13 cellular contexts compared by ENCODE assay signal in genomic region chr3:177468331-177468730, GRCh38.
DNase-seq lines count a peak whose midpoint lies in the region; TF ChIP-seq lines count a peak whose summit lies in the region.
"Had no signal": no experiment of that assay in that cellular context is flagged by ENCODE, and none has a peak within 500 bp of the region (broad histone marks: within the 10 kb centered on the region; RNA-seq: fewer than 3 reads in every experiment).

No MANE protein-coding gene starts in this region.

- H3K27me3 ChIP-seq in neuronal stem cell (ENCODE audit: control insufficient read depth in 3 of 3, insufficient read depth in 3 of 3, low read depth in 1 of 3, low read length in 3 of 3) = no peaks in the 10 kb centered on the region
- H3K27me3 ChIP-seq in esophagus muscularis mucosa = no peaks in the 10 kb centered on the region
- H3K27me3 ChIP-seq: dorsolateral prefrontal cortex, neural progenitor cell, tibial artery had no signal

- no peak overlapping the region for H2BK15ac ChIP-seq in neuronal stem cell (ENCODE audit: low read length)

- H3K14ac ChIP-seq in neuronal stem cell (ENCODE audit: low read length) = no peak overlapping the region

- no peak overlapping the region for H2BK5ac ChIP-seq in neuronal stem cell (ENCODE audit: low read length)

- H3K4me2 ChIP-seq in neuronal stem cell (ENCODE audit: insufficient read depth, low read length, poor library complexity, severe bottlenecking) = peak overlapping the region; percentile 19
- H3K4me2 ChIP-seq: neural progenitor cell had no signal

- no peak overlapping the region for H4K8ac ChIP-seq in neuronal stem cell (ENCODE audit: low read depth, low read length)

- no peak overlapping the region for H2AK5ac ChIP-seq in neuronal stem cell (ENCODE audit: low read depth, low read length)

- no peaks in the 10 kb centered on the region for H3K79me1 ChIP-seq in neuronal stem cell (ENCODE audit: low read depth, low read length)

- no peak overlapping the region for H2BK120ac ChIP-seq in neuronal stem cell (ENCODE audit: low read depth, low read length)

- no peak for TF ChIP-seq POLR2A in esophagus muscularis mucosa (IDR thresholded peaks at IDR 0.05; ENCODE audit: low read depth)

- H2BK12ac ChIP-seq in neuronal stem cell (ENCODE audit: low read length) = no peak overlapping the region

- peak; percentile 100 for DNase-seq in AG10803 (ENCODE audit: low read depth)
- DNase-seq in NCI-H446 (lab: John Stamatoyannopoulos, UW) = peak; percentile 80 to 94
- peak; percentile 88 for DNase-seq in epithelial cell of proximal tubule (ENCODE audit: low read depth)
- DNase-seq in neuronal stem cell (ENCODE audit: low spot score) = no peak
- no peak for DNase-seq in activated CD4-positive, CD25-positive, alpha-beta regulatory T cell treated with anti-CD3 and anti-CD28 coated beads, Interleukin-2, amount 50 U/mL, for 72 hours
- DNase-seq in amygdala (lab: John Stamatoyannopoulos, UW) = no peak
- no peak for DNase-seq in stimulated activated CD4-positive, alpha-beta T cell treated with anti-CD3 and anti-CD28 coated beads, Interleukin-1b, Interleukin-23, amount 100 ng/mL, for 48 hours
- no peak for DNase-seq in esophagus muscularis mucosa (ENCODE audit: extremely low spot score)
- DNase-seq: activated effector memory CD4-positive, alpha-beta T cell treated with anti-CD3 and anti-CD28 coated beads, Interleukin-2, amount 50 U/mL, for 16 hours; OCI-M1 had no signal

- H3K9ac ChIP-seq in neuronal stem cell (ENCODE audit: low read depth, low read length, poor library complexity) = no peak overlapping the region
- H3K9ac ChIP-seq: neural progenitor cell had no signal

- no peak overlapping the region for H3K4me3 ChIP-seq in AG10803 (ENCODE audit: low read length)
- H3K4me3 ChIP-seq in epithelial cell of proximal tubule (ENCODE audit: low read depth, low read length) = no peak overlapping the region
- H3K4me3 ChIP-seq in neuronal stem cell (ENCODE audit: low read length in 2 of 2) = no peak overlapping the region
- H3K4me3 ChIP-seq in esophagus muscularis mucosa = no peak overlapping the region
- H3K4me3 ChIP-seq: dorsolateral prefrontal cortex, neural progenitor cell, tibial artery had no signal

- H3K27ac ChIP-seq in neuronal stem cell (replicated peaks; ENCODE audit: low read length) = no peak overlapping the region
- no peak overlapping the region for H3K27ac ChIP-seq in esophagus muscularis mucosa (replicated peaks in 1 of 4)
- H3K27ac ChIP-seq: neural progenitor cell, tibial artery had no signal

- H3K36me3 ChIP-seq in neuronal stem cell (replicated peaks in 1 of 2; ENCODE audit: control insufficient read depth in 2 of 2, insufficient read depth in 2 of 2, low read length in 2 of 2) = no peaks in the 10 kb centered on the region
- H3K36me3 ChIP-seq in esophagus muscularis mucosa = no peaks in the 10 kb centered on the region
- H3K36me3 ChIP-seq: neural progenitor cell, tibial artery had no signal

- H3K18ac ChIP-seq in neuronal stem cell (ENCODE audit: low read length) = no peak overlapping the region

- no peak overlapping the region for H3K23ac ChIP-seq in neuronal stem cell (ENCODE audit: low read depth, low read length, poor library complexity)

- peak overlapping the region; percentile 4 for H2AFZ ChIP-seq in neuronal stem cell (ENCODE audit: low read length)
- H2AFZ ChIP-seq: neural progenitor cell had no signal

- TF ChIP-seq EP300 in esophagus muscularis mucosa (IDR thresholded peaks at IDR 0.05) = no peak

- peaks cover 10 to 32% of the 10 kb centered on the region in 2 donors for H3K4me1 ChIP-seq in neuronal stem cell (ENCODE audit: control insufficient read depth in 2 of 2, insufficient read depth in 1 of 2, low read depth in 1 of 2, low read length in 2 of 2)
- H3K4me1 ChIP-seq in esophagus muscularis mucosa = peaks cover 18 to 79% (median 50%) of the 10 kb centered on the region in 4 donors

- TF ChIP-seq CTCF in AG10803 (conservative IDR thresholded peaks at IDR 0.05; ENCODE audit: low read length) (no peak), epithelial cell of proximal tubule (conservative IDR thresholded peaks at IDR 0.05; ENCODE audit: low read depth, low read length) (no peak), esophagus muscularis mucosa (IDR thresholded peaks at IDR 0.05) (no peak)

- H3K9me3 ChIP-seq in neuronal stem cell (replicated peaks in 1 of 2; ENCODE audit: control insufficient read depth in 2 of 2, insufficient read depth in 1 of 2, low read depth in 1 of 2, low read length in 2 of 2) = peaks cover 0 to 2% of the 10 kb centered on the region in 2 donors
- H3K9me3 ChIP-seq in esophagus muscularis mucosa = no peaks in the 10 kb centered on the region
- H3K9me3 ChIP-seq: tibial artery had no signal

- H3K4ac ChIP-seq in neuronal stem cell (ENCODE audit: low read length) = no peak overlapping the region

- intact Hi-C loops in esophagus muscularis mucosa (cut with DNase I) = no loop called here

- no peak overlapping the region for H4K91ac ChIP-seq in neuronal stem cell (ENCODE audit: low read depth, low read length, poor library complexity)

Comparison
In these comparisons a context has a peak if more than half of its experiments do, and no peak if none do; other contexts are left out.
1. DNase-seq: peak in AG10803 (single experiment), NCI-H446 (2 of 2) and epithelial cell of proximal tubule (single experiment); none in neuronal stem cell (single experiment), activated CD4-positive, CD25-positive, alpha-beta regulatory T cell treated with anti-CD3 and anti-CD28 coated beads, Interleukin-2, amount 50 U/mL, for 72 hours (single experiment), amygdala (0 of 56), stimulated activated CD4-positive, alpha-beta T cell treated with anti-CD3 and anti-CD28 coated beads, Interleukin-1b, Interleukin-23, amount 100 ng/mL, for 48 hours (single experiment) and esophagus muscularis mucosa (single experiment).